7 cellular contexts compared by ENCODE assay signal in the genomic region with DNA sequence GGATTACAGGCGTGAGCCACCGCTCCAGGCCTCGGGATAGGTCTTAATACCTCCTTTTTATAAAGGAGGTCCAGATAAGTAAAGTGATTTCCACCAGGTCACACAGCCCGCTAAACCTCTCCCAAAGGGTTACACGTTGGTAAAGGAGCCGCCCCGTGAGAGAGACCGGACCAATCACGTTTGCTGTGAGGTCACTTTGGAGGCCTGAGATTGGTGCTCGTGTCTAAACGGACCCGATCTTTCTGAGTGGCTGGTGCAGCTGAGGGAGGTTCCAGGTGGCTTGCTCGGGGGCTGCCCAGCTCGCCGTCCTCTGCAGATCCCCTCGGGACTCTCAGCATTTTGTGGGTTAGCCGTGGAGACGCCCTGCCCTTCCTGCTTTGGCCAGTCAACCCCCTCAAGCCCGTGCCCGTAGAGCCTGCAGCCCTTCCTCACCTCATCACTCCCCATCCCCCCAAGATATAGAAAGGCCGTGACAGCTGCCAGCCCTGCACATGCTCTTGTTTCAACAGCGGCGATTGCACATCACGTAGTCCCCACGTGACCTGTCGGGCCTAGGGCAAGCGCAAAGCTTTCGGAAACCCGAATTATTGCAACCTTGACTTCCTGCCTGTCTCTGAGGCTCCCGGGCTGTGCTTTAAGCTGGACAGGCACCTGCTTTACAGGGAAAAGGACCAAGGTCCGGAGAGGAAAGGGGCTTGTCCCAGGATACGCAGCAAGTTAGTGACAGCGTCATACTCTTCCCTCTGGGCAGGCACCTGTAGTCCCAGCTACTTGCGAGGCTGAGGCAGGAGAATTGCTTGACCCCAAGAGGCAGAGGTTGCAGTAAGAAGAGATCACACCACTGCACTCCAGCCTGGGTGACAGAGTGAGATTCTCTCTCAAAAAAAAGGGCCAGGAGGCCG. TPM values are rescaled to one million over a fixed set of nuclear protein-coding genes. Genes with fewer than 3 reads are reported as not detected.
DNase-seq lines count a peak whose midpoint lies in the region; ATAC-seq and TF ChIP-seq lines count a peak whose summit lies in the region.

No MANE protein-coding gene starts in this region.

- peaks cover 17% of the 10 kb centered on the region for H3K4me1 Mint-ChIP-seq in activated CD8-positive, alpha-beta T cell treated with anti-CD3 and anti-CD28 coated beads for 36 hours (ENCODE audit: low read depth)

- peak overlapping the region; percentile 89 for H3K27ac Mint-ChIP-seq in activated CD8-positive, alpha-beta T cell treated with anti-CD3 and anti-CD28 coated beads for 36 hours

- TF ChIP-seq CTCF in activated CD8-positive, alpha-beta T cell treated with anti-CD3 and anti-CD28 coated beads for 36 hours (IDR thresholded peaks at IDR 0.05): no peak
- TF ChIP-seq CTCF in right lobe of liver (IDR thresholded peaks at IDR 0.05): no peak

- ATAC-seq in GM18868 (IDR thresholded peaks at IDR 0.05; ENCODE audit: unreplicated experiment) (peak; percentile 90), HG03108 (IDR thresholded peaks at IDR 0.05; ENCODE audit: unreplicated experiment) (peak; percentile 85), right lobe of liver (peak; percentile 73 to 88 (median 82))
- peak; percentile 95 for ATAC-seq in activated CD8-positive, alpha-beta T cell treated with anti-CD3 and anti-CD28 coated beads for 36 hours

- peak; percentile 96 for DNase-seq in NCI-H69 (lab: John Stamatoyannopoulos, UW)
- peak; percentile 90 for DNase-seq in activated CD8-positive, alpha-beta T cell treated with anti-CD3 and anti-CD28 coated beads for 36 hours
- DNase-seq in ecto neural progenitor cell (ENCODE audit: low spot score): peak; percentile 92
- DNase-seq in right lobe of liver: peak; percentile 93 to 96 (median 95)
- DNase-seq in stimulated activated CD4-positive, alpha-beta T cell treated with anti-CD3 and anti-CD28 coated beads, Interleukin-4, amount 100 ng/mL, for 1 hour: peak; percentile 77

- H3K27ac ChIP-seq in right lobe of liver: peak overlapping the region; percentile 88 to 98 (median 95)

- H3K4me3 Mint-ChIP-seq in activated CD8-positive, alpha-beta T cell treated with anti-CD3 and anti-CD28 coated beads for 36 hours: peak overlapping the region; percentile 76

- no peaks in the 10 kb centered on the region for H3K9me3 Mint-ChIP-seq in activated CD8-positive, alpha-beta T cell treated with anti-CD3 and anti-CD28 coated beads for 36 hours

- peak; percentile 78 for TF ChIP-seq POLR2A in right lobe of liver (IDR thresholded peaks at IDR 0.05)

- POLR2A ChIA-PET in activated CD8-positive, alpha-beta T cell treated with anti-CD3 and anti-CD28 coated beads for 36 hours (lab: Charles Lee): interaction anchor here (0.7 to 2.0 kb wide), 8 partner anchors 10 to 337 kb away, joined by 3 to 9 read pairs (median 4); partner anchors contain the start of genes CC2D1B and ZYG11B

- CTCF ChIA-PET in activated CD8-positive, alpha-beta T cell treated with anti-CD3 and anti-CD28 coated beads for 36 hours (lab: Charles Lee): interaction anchor here (0.6 to 2.0 kb wide), 8 partner anchors 16 to 417 kb away, joined by 3 to 9 read pairs (median 4); partner anchors contain the start of gene ECHDC2

- H3K4me1 ChIP-seq in right lobe of liver: peaks cover 0 to 33% (median 8%) of the 10 kb centered on the region in 4 donors

- intact Hi-C loops in activated CD8-positive, alpha-beta T cell treated with anti-CD3 and anti-CD28 coated beads for 36 hours (cut with micrococcal nuclease): loop anchor here (10.0 kb wide), 1 partner anchor 142 kb away; the partner anchor contains the start of gene ZYG11A
- intact Hi-C loops in right lobe of liver (cut with DNase I): loop anchor here in 1 of 2 donors (10.0 kb wide), 1 partner anchor 222 kb away; the partner anchor contains the start of genes ECHDC2 and SCP2

- 4% methylated on average over 19 of the region's 35 CpGs for WGBS in right lobe of liver (ENCODE audit: insufficient coverage, low coverage, low lambda C conversion rate, missing lambda C conversion rate)

- H3K4me3 ChIP-seq in right lobe of liver: peak overlapping the region; percentile 38 to 55 (median 54)

- H3K27me3 Mint-ChIP-seq in activated CD8-positive, alpha-beta T cell treated with anti-CD3 and anti-CD28 coated beads for 36 hours: no peaks in the 10 kb centered on the region

- no peaks in the 10 kb centered on the region for H3K36me3 Mint-ChIP-seq in activated CD8-positive, alpha-beta T cell treated with anti-CD3 and anti-CD28 coated beads for 36 hours (ENCODE audit: low read depth)

- no peaks in the 10 kb centered on the region for H3K36me3 ChIP-seq in right lobe of liver

- H3K9me3 ChIP-seq in right lobe of liver: no peaks in the 10 kb centered on the region

- H3K27me3 ChIP-seq in right lobe of liver: no peaks in the 10 kb centered on the region

RNA-seq across cellular contexts. Expression of gene COA7, which starts 5.0 kb away (rescaled TPM):
- total RNA-seq in activated CD8-positive, alpha-beta T cell treated with anti-CD3 and anti-CD28 coated beads for 36 hours: 10 to 100 TPM; 16.3 to 17.6 TPM
- 10 to 100 TPM; 13.6 to 17.8 (median 15.8) TPM for total RNA-seq in right lobe of liver

RNA-seq across cellular contexts. Expression of gene ZYG11B, which starts 23.1 kb away (rescaled TPM):
- total RNA-seq in activated CD8-positive, alpha-beta T cell treated with anti-CD3 and anti-CD28 coated beads for 36 hours: 10 to 100 TPM; 10.8 to 10.9 TPM
- 10 to 100 TPM; 17.7 to 39.2 (median 30.9) TPM for total RNA-seq in right lobe of liver

Comparison
In these comparisons a context has a peak if more than half of its experiments do, and no peak if none do; other contexts are left out.
1. Peak in every context shown above with its lines: DNase-seq, ATAC-seq, H3K4me3 ChIP-seq and H3K27ac ChIP-seq.